20 cellular contexts compared by ENCODE assay signal in the genomic region with DNA sequence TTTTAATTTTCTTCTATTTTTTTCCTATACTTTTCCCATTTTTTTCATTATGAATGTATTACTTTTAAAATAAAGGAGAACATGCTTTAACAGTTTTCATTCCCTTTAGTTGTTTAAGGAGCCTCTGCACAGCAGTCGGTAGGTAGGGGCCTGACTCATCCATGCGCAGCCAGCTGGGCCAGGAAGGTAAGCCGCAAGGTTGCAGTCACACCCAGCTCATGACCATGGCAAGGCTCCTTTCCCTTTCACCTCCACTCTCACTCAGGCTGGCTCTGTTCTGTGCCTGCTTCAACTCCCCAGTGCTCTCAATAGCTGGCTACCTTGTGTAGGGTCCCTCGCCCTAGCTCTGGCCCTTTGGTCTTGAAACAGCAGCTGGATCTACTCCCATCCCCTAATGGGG. TPM values are rescaled to one million over a fixed set of nuclear protein-coding genes. Genes with fewer than 3 reads are reported as not detected.
A peak's percentile ranks its signal among the peaks of the same experiment; 100 is the strongest.
DNase-seq lines count a peak whose midpoint lies in the region; ATAC-seq, FAIRE-seq and TF ChIP-seq lines count a peak whose summit lies in the region.
"Had no signal": no experiment of that assay in that cellular context is flagged by ENCODE, and none has a peak within 500 bp of the region (broad histone marks: within the 10 kb centered on the region; RNA-seq: fewer than 3 reads in every experiment).

No MANE protein-coding gene starts in this region.

- H3K4me1 Mint-ChIP-seq in activated CD4-positive, alpha-beta T cell treated with anti-CD3 and anti-CD28 coated beads, Interleukin-2, amount 10 ng/mL, durations not matched to agents 24 days and 14 days = no peaks in the 10 kb centered on the region

- no peak overlapping the region for H4K8ac ChIP-seq in H1 (ENCODE audit: extremely low read depth, insufficient read depth, low read length)

- H4K5ac ChIP-seq in H1 (ENCODE audit: insufficient read length, low read depth, low read length) = no peak overlapping the region

- H3K9me2 ChIP-seq in PC-9 (ENCODE audit: insufficient read depth) = no peaks in the 10 kb centered on the region

- H3K14ac ChIP-seq in H1 (ENCODE audit: insufficient read length) = no peak overlapping the region

- no peaks in the 10 kb centered on the region for H3K9me3 ChIP-seq in PC-9 (ENCODE audit: insufficient read depth, low read depth)
- no peaks in the 10 kb centered on the region for H3K9me3 ChIP-seq in H1 (ENCODE audit: insufficient read depth in 2 of 2, low read depth in 1 of 2, low read length in 1 of 2)
- no peaks in the 10 kb centered on the region for H3K9me3 ChIP-seq in stomach
- no peaks in the 10 kb centered on the region for H3K9me3 ChIP-seq in smooth muscle cell (replicated peaks; ENCODE audit: low read depth)
- H3K9me3 ChIP-seq: SJCRH30 had no signal

- no peak for TF ChIP-seq RAD21 in H1 (IDR thresholded peaks at IDR 0.05 in 1 of 2, conservative IDR thresholded peaks at IDR 0.05 in 1 of 2; ENCODE audit: low read depth in 2 of 2, low read length in 2 of 2)

- no peaks in the 10 kb centered on the region for H3K23me2 ChIP-seq in H1 (ENCODE audit: low read depth, low read length)

- TF ChIP-seq EP300 in H1 (IDR thresholded peaks at IDR 0.05; ENCODE audit: borderline replicate concordance in 1 of 2, low read depth in 2 of 2, low read length in 2 of 2) (no peak), stomach (IDR thresholded peaks at IDR 0.05) (no peak)

- no peak overlapping the region for H2BK120ac ChIP-seq in H1 (replicated peaks; ENCODE audit: low read depth, low read length)

- H3K27ac ChIP-seq in PC-9 = no peak overlapping the region
- no peak overlapping the region for H3K27ac ChIP-seq in H1 (ENCODE audit: low read depth, low read length)
- no peak overlapping the region for H3K27ac ChIP-seq in stomach
- no peak overlapping the region for H3K27ac ChIP-seq in smooth muscle cell (ENCODE audit: low read depth)
- H3K27ac ChIP-seq: 22Rv1, KMS-11, SJCRH30 had no signal

- no peaks in the 10 kb centered on the region for H3K79me2 ChIP-seq in PC-9 (ENCODE audit: low read depth)
- no peaks in the 10 kb centered on the region for H3K79me2 ChIP-seq in H1 (ENCODE audit: control insufficient read depth in 1 of 2, insufficient read depth in 2 of 2, low read length in 2 of 2)
- H3K79me2 ChIP-seq in smooth muscle cell (ENCODE audit: low read depth) = no peaks in the 10 kb centered on the region

- no TSS peak for BruUV-seq in PC-9 (replicated peaks; lab: Mats Ljungman, UMichigan)

- H3K36me3 ChIP-seq in PC-9 (ENCODE audit: low read depth) (no peaks in the 10 kb centered on the region), H1 (ENCODE audit: control insufficient read depth in 2 of 4, insufficient read depth in 4 of 4, low read length in 3 of 4) (no peaks in the 10 kb centered on the region), stomach (no peaks in the 10 kb centered on the region), smooth muscle cell (ENCODE audit: low read depth) (no peaks in the 10 kb centered on the region)
- H3K36me3 ChIP-seq: SJCRH30 had no signal

- DNase-seq in activated CD4-positive, alpha-beta T cell treated with anti-CD3 and anti-CD28 coated beads, Interleukin-2, amount 10 ng/mL, durations not matched to agents 24 days and 14 days = peak; percentile 43
- no peak for DNase-seq in activated CD4-positive, alpha-beta T cell treated with anti-CD3 and anti-CD28 coated beads, Interleukin-2, amount 50 U/mL, for 4 hours
- DNase-seq in PC-9 = peak; percentile 41 to 72
- DNase-seq in H1 (ENCODE audit: low read depth in 1 of 2, low spot score in 2 of 2) = no peak
- DNase-seq in stomach = peak; percentile 35
- no peak for DNase-seq in D341Med (ENCODE audit: low spot score)
- no peak for DNase-seq in smooth muscle cell (lab: John Stamatoyannopoulos, UW; ENCODE audit: unreplicated experiment)
- DNase-seq: CD8-positive, alpha-beta T cell; DMS 273 treated with DMSO at 0.1 percent for 48 hours; HFFc6; NCI-H1930; NCI-H2171 treated with DMSO at 0.1 percent for 48 hours; SJCRH30 had no signal

- POLR2A ChIA-PET in PC-9 (lab: Charles Lee; ENCODE audit: unreplicated experiment) (interaction anchor here (0.7 kb wide), 1 partner anchor 728 kb away, joined by 3 read pairs; no protein-coding TSS in a partner anchor), H1 (lab: Charles Lee; ENCODE audit: partially characterized antibody) (no interaction called here)

- peaks cover 7% of the 10 kb centered on the region; the same call in 1 of the 2 replicates for H3K27me3 ChIP-seq in PC-9 (ENCODE audit: insufficient read depth, low read depth)
- no peaks in the 10 kb centered on the region for H3K27me3 ChIP-seq in H1 (replicated peaks in 1 of 4; ENCODE audit: control insufficient read depth in 3 of 4, extremely low read depth in 1 of 4, insufficient read depth in 3 of 4, low read length in 3 of 4)
- H3K27me3 ChIP-seq in stomach = peaks cover 0 to 25% (median 0%) of the 10 kb centered on the region in 3 donors
- H3K27me3 ChIP-seq in smooth muscle cell (ENCODE audit: low read depth) = peaks cover 16% of the 10 kb centered on the region
- H3K27me3 ChIP-seq: SJCRH30 had no signal

- intact Hi-C loops in activated CD4-positive, alpha-beta T cell treated with anti-CD3 and anti-CD28 coated beads, Interleukin-2, amount 10 ng/mL, durations not matched to agents 24 days and 14 days (cut with micrococcal nuclease) = no loop called here
- intact Hi-C loops in PC-9 (cut with micrococcal nuclease; ENCODE audit: unreplicated experiment) = no loop called here
- intact Hi-C loops in stomach (cut with DNase I; ENCODE audit: low total_unique reads) = no loop called here

- H3K27ac Mint-ChIP-seq in activated CD4-positive, alpha-beta T cell treated with anti-CD3 and anti-CD28 coated beads, Interleukin-2, amount 10 ng/mL, durations not matched to agents 24 days and 14 days = no peak overlapping the region
- H3K27ac Mint-ChIP-seq: CD8-positive, alpha-beta T cell; HFFc6 had no signal

- no peaks in the 10 kb centered on the region for H3K79me1 ChIP-seq in H1 (ENCODE audit: low read depth, low read length)

- no peak overlapping the region; the same call in 1 of the 2 replicates for H2BK15ac ChIP-seq in H1 (ENCODE audit: low read length)

- H3K4me3 Mint-ChIP-seq in activated CD4-positive, alpha-beta T cell treated with anti-CD3 and anti-CD28 coated beads, Interleukin-2, amount 10 ng/mL, durations not matched to agents 24 days and 14 days = no peak overlapping the region
- H3K4me3 Mint-ChIP-seq: CD8-positive, alpha-beta T cell; HFFc6 had no signal

- TF ChIP-seq CTCF in PC-9 (conservative IDR thresholded peaks at IDR 0.05) = no peak
- no peak for TF ChIP-seq CTCF in H1 (IDR thresholded peaks at IDR 0.05; ENCODE audit: control extremely low read depth in 1 of 3, insufficient read depth in 1 of 3, low read depth in 1 of 3, low read length in 3 of 3)
- TF ChIP-seq CTCF in stomach (IDR thresholded peaks at IDR 0.05) = no peak
- no peak for TF ChIP-seq CTCF in smooth muscle cell (IDR thresholded peaks at IDR 0.05; ENCODE audit: borderline replicate concordance, insufficient read depth, poor library complexity, severe bottlenecking)

- no peaks in the 10 kb centered on the region for H3K36me3 Mint-ChIP-seq in activated CD4-positive, alpha-beta T cell treated with anti-CD3 and anti-CD28 coated beads, Interleukin-2, amount 10 ng/mL, durations not matched to agents 24 days and 14 days (ENCODE audit: low read depth)
- H3K36me3 Mint-ChIP-seq: CD8-positive, alpha-beta T cell had no signal

- H2AK5ac ChIP-seq in H1 (ENCODE audit: low read depth, low read length) = no peak overlapping the region

- H3K9me3 Mint-ChIP-seq in activated CD4-positive, alpha-beta T cell treated with anti-CD3 and anti-CD28 coated beads, Interleukin-2, amount 10 ng/mL, durations not matched to agents 24 days and 14 days = no peaks in the 10 kb centered on the region
- H3K9me3 Mint-ChIP-seq: CD8-positive, alpha-beta T cell; HFFc6 had no signal

- no peak for TF ChIP-seq POLR2A in H1 (IDR thresholded peaks at IDR 0.05; ENCODE audit: control extremely low read depth in 1 of 2, low read depth in 2 of 2, low read length in 2 of 2)
- TF ChIP-seq POLR2A in stomach (IDR thresholded peaks at IDR 0.05) = no peak

- no peak overlapping the region for H3K56ac ChIP-seq in H1 (replicated peaks; ENCODE audit: insufficient read length, low read depth, low read length)

- H2AFZ ChIP-seq in PC-9 = no peak overlapping the region
- H2AFZ ChIP-seq in H1 (ENCODE audit: low read length) = peak overlapping the region; percentile 64; the same call in 1 of the 2 replicates
- no peak overlapping the region for H2AFZ ChIP-seq in smooth muscle cell (ENCODE audit: low read depth)

- H3K9ac ChIP-seq in H1 (replicated peaks in 1 of 4; ENCODE audit: extremely low read depth in 1 of 4, low read depth in 3 of 4, low read length in 3 of 4) (no peak overlapping the region), smooth muscle cell (ENCODE audit: low read depth) (no peak overlapping the region)
- H3K9ac ChIP-seq: KMS-11 had no signal

- H3K18ac ChIP-seq in H1 (ENCODE audit: extremely low read depth, low read length) = 0 out of 2 replicates have a peak overlapping the region, but pooled peaks have one; percentile 6

- no peak overlapping the region for H3K4ac ChIP-seq in H1 (replicated peaks; ENCODE audit: insufficient read length, low read depth, low read length)

- no peak for FAIRE-seq in H1 (lab: Jason Lieb, UNC)
- FAIRE-seq: HepG2 had no signal

- no peak overlapping the region for H3K4me3 ChIP-seq in PC-9
- H3K4me3 ChIP-seq in H1 (ENCODE audit: extremely low read depth in 1 of 4, insufficient read depth in 2 of 4, low read depth in 3 of 4, low read length in 4 of 4) = no peak overlapping the region
- no peak overlapping the region for H3K4me3 ChIP-seq in stomach
- no peak overlapping the region for H3K4me3 ChIP-seq in smooth muscle cell
- H3K4me3 ChIP-seq: SJCRH30 had no signal

- H3K4me2 ChIP-seq in PC-9 (peak overlapping the region; percentile 40), H1 (ENCODE audit: insufficient read depth in 1 of 2, low read depth in 2 of 2, low read length in 2 of 2) (no peak overlapping the region), smooth muscle cell (no peak overlapping the region)
- H3K4me2 ChIP-seq: KMS-11 had no signal

- no peaks in the 10 kb centered on the region for H4K20me1 ChIP-seq in PC-9 (ENCODE audit: insufficient read depth)
- no peaks in the 10 kb centered on the region for H4K20me1 ChIP-seq in H1 (replicated peaks in 1 of 2; ENCODE audit: control insufficient read depth in 1 of 2, insufficient read depth in 2 of 2, low read length in 2 of 2)
- no peaks in the 10 kb centered on the region for H4K20me1 ChIP-seq in smooth muscle cell (ENCODE audit: low read depth)

- H3F3A ChIP-seq in PC-9 (ENCODE audit: insufficient read depth, low read depth) (no peaks in the 10 kb centered on the region), smooth muscle cell (ENCODE audit: low read depth) (no peaks in the 10 kb centered on the region)

- peaks cover 17% of the 10 kb centered on the region for H3K4me1 ChIP-seq in PC-9 (replicated peaks; ENCODE audit: insufficient read depth)
- H3K4me1 ChIP-seq in H1 (replicated peaks in 1 of 4; ENCODE audit: control insufficient read depth in 3 of 4, insufficient read depth in 4 of 4, low read length in 3 of 4) = no peaks in the 10 kb centered on the region; a peak in 1 of 7 replicates
- no peaks in the 10 kb centered on the region for H3K4me1 ChIP-seq in stomach
- H3K4me1 ChIP-seq in smooth muscle cell (ENCODE audit: low read depth) = no peaks in the 10 kb centered on the region
- H3K4me1 ChIP-seq: SJCRH30 had no signal

- peaks cover 15% of the 10 kb centered on the region for H3K27me3 Mint-ChIP-seq in activated CD4-positive, alpha-beta T cell treated with anti-CD3 and anti-CD28 coated beads, Interleukin-2, amount 10 ng/mL, durations not matched to agents 24 days and 14 days

- no peak overlapping the region for H3K23ac ChIP-seq in H1 (ENCODE audit: insufficient read length)

- H2BK20ac ChIP-seq in H1 (ENCODE audit: low read length) = no peak overlapping the region

- CTCF ChIA-PET in PC-9 (lab: Charles Lee) (no interaction called here), H1 (lab: Charles Lee; ENCODE audit: partially characterized antibody) (interaction anchor here (1.2 to 1.5 kb wide), 3 partner anchors 9 to 80 kb away, joined by 3 to 5 read pairs (median 3); no protein-coding TSS in a partner anchor)

- H2BK5ac ChIP-seq in H1 (ENCODE audit: low read depth, low read length) = no peak overlapping the region

- no peak overlapping the region for H4K91ac ChIP-seq in H1 (replicated peaks; ENCODE audit: insufficient read length, low read length)

- no peak overlapping the region; the same call in 1 of the 2 replicates for H2BK12ac ChIP-seq in H1 (ENCODE audit: low read depth, low read length)

- no peak for ATAC-seq in HG02938 (IDR thresholded peaks at IDR 0.05; ENCODE audit: unreplicated experiment)
- ATAC-seq: CD8-positive, alpha-beta T cell; HepG2 had no signal

- WGBS in H1 (ENCODE audit: extremely low coverage in 1 of 2, insufficient coverage in 1 of 2, insufficient read length in 1 of 2, insufficient replicate concordance in 2 of 2, low coverage in 1 of 2, low lambda C conversion rate in 2 of 2, missing lambda C conversion rate in 1 of 2), 2 experiments = 90% methylated on average over 4 of the region's 4 CpGs; no CpG with 5 or more reads in 1 of the 2 experiments
- 62 to 74% (median 71%) methylated on average over 4 of the region's 4 CpGs for WGBS in stomach, 5 donors
- WGBS in smooth muscle cell (ENCODE audit: low lambda C conversion rate) = 76% methylated on average over 4 of the region's 4 CpGs

RNA-seq across cellular contexts. Expression of gene ANKRD34C, which starts 17.4 kb away (rescaled TPM):
- not detected in 2 replicates for total RNA-seq in activated CD4-positive, alpha-beta T cell treated with anti-CD3 and anti-CD28 coated beads, Interleukin-2, amount 10 ng/mL, durations not matched to agents 24 days and 14 days
- total RNA-seq in PC-9 (2021) (not detected in 2 replicates), stomach (not detected), smooth muscle cell (0.04 TPM in 1 of 2 replicates, not detected in the other)
- not detected in 2 replicates for total RNA-seq in H1 (2021; fragmentation: NEBNext Ultra II Directional; extraction: Animal tissue kit (Norgen Biotek cat#: 25700))
- polyA plus RNA-seq in H1 (2011; rRNA removed) (0.02 TPM in 1 of 2 replicates, not detected in the other), stomach (not detected), smooth muscle cell (not detected in 2 replicates)
- polyA plus RNA-seq in H1 (2011; cell fraction: cytosol; rRNA removed) = not detected
- polyA plus RNA-seq in H1 (2011; cell fraction: nucleus; rRNA removed) = not detected
- polyA plus RNA-seq in H1 (2012, experiment 1 of 2) = not detected in 4 replicates
- polyA plus RNA-seq in H1 (2012, experiment 2 of 2) = not detected
- not detected for polyA plus RNA-seq in H1 (2013, experiment 1 of 2)
- polyA plus RNA-seq in H1 (2013, experiment 2 of 2) = 0.02 TPM
- polyA minus RNA-seq in H1 (2011; rRNA and poly(A)+ RNA removed) = not detected in 2 replicates
- not detected for polyA minus RNA-seq in H1 (2011; cell fraction: cytosol; rRNA and poly(A)+ RNA removed)
- polyA minus RNA-seq in H1 (2011; cell fraction: nucleus; rRNA and poly(A)+ RNA removed) = not detected
- total RNA-seq: CD8-positive, alpha-beta T cell; Daoy; HepG2; HFFc6; NCI-H460; SJCRH30 had no signal
- polyA plus RNA-seq: BJ, HepG2 had no signal

RNA-seq across cellular contexts. Expression of gene TMED3, which starts 45.7 kb away (rescaled TPM):
- 53.9 and 54.3 TPM in 2 replicates for total RNA-seq in activated CD4-positive, alpha-beta T cell treated with anti-CD3 and anti-CD28 coated beads, Interleukin-2, amount 10 ng/mL, durations not matched to agents 24 days and 14 days
- 58.6 and 59.6 TPM in 2 replicates for total RNA-seq in PC-9 (2021)
- total RNA-seq in H1 (2021; fragmentation: NEBNext Ultra II Directional; extraction: Animal tissue kit (Norgen Biotek cat#: 25700)) = 50.2 and 51.6 TPM in 2 replicates
- polyA plus RNA-seq in H1 (2011; rRNA removed) = 109 and 110 TPM in 2 replicates
- 97.1 TPM for polyA plus RNA-seq in H1 (2011; cell fraction: cytosol; rRNA removed)
- 67.0 TPM for polyA plus RNA-seq in H1 (2011; cell fraction: nucleus; rRNA removed)
- 51.8 to 68.7 TPM (median 63.2 TPM) in 4 replicates for polyA plus RNA-seq in H1 (2012, experiment 1 of 2)
- polyA plus RNA-seq in H1 (2012, experiment 2 of 2) = 99.1 TPM
- 46.2 TPM for polyA plus RNA-seq in H1 (2013, experiment 1 of 2)
- 55.9 TPM for polyA plus RNA-seq in H1 (2013, experiment 2 of 2)
- polyA minus RNA-seq in H1 (2011; rRNA and poly(A)+ RNA removed) = 60.0 and 63.1 TPM in 2 replicates
- polyA minus RNA-seq in H1 (2011; cell fraction: cytosol; rRNA and poly(A)+ RNA removed) = 33.5 TPM
- polyA minus RNA-seq in H1 (2011; cell fraction: nucleus; rRNA and poly(A)+ RNA removed) = 38.9 TPM
- 100 to 1,000 TPM in 2 of 5 donors, 10 to 100 TPM in 3; 29.0 to 250 (median 95.1) TPM for total RNA-seq in stomach
- polyA plus RNA-seq in stomach = 100 to 1,000 TPM in 1 of 3 donors, 10 to 100 TPM in 2; 87.1 to 133 (median 93.9) TPM
- 222 and 229 TPM in 2 replicates for total RNA-seq in smooth muscle cell
- 228 and 251 TPM in 2 replicates for polyA plus RNA-seq in smooth muscle cell

Comparison
In these comparisons a context has a peak if more than half of its experiments do, and no peak if none do; other contexts are left out.
1. DNase-seq: peak in activated CD4-positive, alpha-beta T cell treated with anti-CD3 and anti-CD28 coated beads, Interleukin-2, amount 10 ng/mL, durations not matched to agents 24 days and 14 days (single experiment), PC-9 (2 of 2) and stomach (single experiment); none in activated CD4-positive, alpha-beta T cell treated with anti-CD3 and anti-CD28 coated beads, Interleukin-2, amount 50 U/mL, for 4 hours (0 of 2), H1 (0 of 2), D341Med (single experiment) and smooth muscle cell (single experiment).